ENCODE assay signal across 31 cellular contexts in the genomic region with DNA sequence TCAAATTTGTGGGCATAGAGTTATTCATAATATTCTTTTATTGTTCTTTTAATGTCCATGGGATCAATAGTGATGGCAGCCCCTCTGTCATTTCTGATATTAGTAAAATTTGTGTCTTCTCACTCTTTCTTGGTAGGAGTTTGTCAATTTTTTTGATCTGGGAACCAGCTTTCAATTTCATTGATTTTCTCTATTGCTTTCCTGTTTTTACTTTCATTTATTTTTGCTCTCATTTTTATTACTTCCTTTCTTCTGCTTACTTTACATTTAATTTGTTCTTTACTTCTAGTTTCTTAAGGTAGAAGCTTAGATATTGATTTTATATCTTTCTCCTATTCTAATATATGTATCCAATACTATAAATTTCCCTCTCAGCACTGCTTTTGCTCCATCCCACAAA. TPM values are rescaled to one million over a fixed set of nuclear protein-coding genes. Genes with fewer than 3 reads are reported as not detected.
DNase-seq lines count a peak whose midpoint lies in the region; ATAC-seq, FAIRE-seq and TF ChIP-seq lines count a peak whose summit lies in the region.
"Had no signal": no experiment of that assay in that cellular context is flagged by ENCODE, and none has a peak within 500 bp of the region (broad histone marks: within the 10 kb centered on the region; RNA-seq: fewer than 3 reads in every experiment).

No MANE protein-coding gene starts in this region.

- H3K27ac ChIP-seq in pancreas (no peak overlapping the region), upper lobe of right lung (no peak overlapping the region)
- H3K27ac ChIP-seq: 22Rv1, BLaER1 had no signal

- peak; percentile 30 for FAIRE-seq in islet of Langerhans (lab: Jason Lieb, UNC)
- FAIRE-seq in pancreas (lab: Jason Lieb, UNC): peak; percentile 45
- FAIRE-seq: GM12878, GM12892, GM18507 had no signal

- H3K9me3 ChIP-seq in pancreas (no peaks in the 10 kb centered on the region), upper lobe of right lung (no peaks in the 10 kb centered on the region)
- H3K9me3 ChIP-seq: BE2C, BLaER1 had no signal

- no peak for ATAC-seq in activated naive CD8-positive, alpha-beta T cell treated with anti-CD3 and anti-CD28 coated beads, Interleukin-2, amount 50 U/mL, for 24 hours
- ATAC-seq in pancreas (no peak), upper lobe of right lung (no peak), GM21619 (IDR thresholded peaks at IDR 0.05; ENCODE audit: unreplicated experiment) (no peak)
- ATAC-seq: GM12878 had no signal

- peaks cover 4% of the 10 kb centered on the region for H3K4me1 Mint-ChIP-seq in activated naive CD8-positive, alpha-beta T cell (ENCODE audit: low read depth)
- no peaks in the 10 kb centered on the region for H3K4me1 Mint-ChIP-seq in activated naive CD8-positive, alpha-beta T cell treated with anti-CD3 and anti-CD28 coated beads, Interleukin-2, amount 50 U/mL, for 24 hours
- H3K4me1 Mint-ChIP-seq: CD14-positive monocyte; CD4-positive, alpha-beta memory T cell; CD4-positive, CD25-positive, alpha-beta regulatory T cell; CD8-positive, alpha-beta memory T cell had no signal

- H3K36me3 ChIP-seq in pancreas: no peaks in the 10 kb centered on the region
- no peaks in the 10 kb centered on the region for H3K36me3 ChIP-seq in upper lobe of right lung
- H3K36me3 ChIP-seq: BE2C, BLaER1 had no signal

- no peak for DNase-seq in activated naive CD8-positive, alpha-beta T cell treated with anti-CD3 and anti-CD28 coated beads, Interleukin-2, amount 50 U/mL, for 24 hours
- DNase-seq in pancreas (no peak), upper lobe of right lung (no peak)
- DNase-seq: ACHN; BE2C; C1 segment of cervical spinal cord; CD4-positive, alpha-beta memory T cell; CD4-positive, CD25-positive, alpha-beta regulatory T cell; CD8-positive, alpha-beta memory T cell; COR-L47; DMS 273 treated with DMSO at 0.1 percent for 48 hours; DMS153; DMS53; DMS79; DND-41; EL; GDM1 had no signal

- no peaks in the 10 kb centered on the region for H3K27me3 Mint-ChIP-seq in activated naive CD8-positive, alpha-beta T cell
- no peaks in the 10 kb centered on the region for H3K27me3 Mint-ChIP-seq in activated naive CD8-positive, alpha-beta T cell treated with anti-CD3 and anti-CD28 coated beads, Interleukin-2, amount 50 U/mL, for 24 hours
- H3K27me3 Mint-ChIP-seq: CD4-positive, alpha-beta memory T cell had no signal

- H3K36me3 Mint-ChIP-seq in activated naive CD8-positive, alpha-beta T cell: no peaks in the 10 kb centered on the region
- H3K36me3 Mint-ChIP-seq in activated naive CD8-positive, alpha-beta T cell treated with anti-CD3 and anti-CD28 coated beads, Interleukin-2, amount 50 U/mL, for 24 hours (ENCODE audit: low read depth): peaks cover 2% of the 10 kb centered on the region
- H3K36me3 Mint-ChIP-seq: CD14-positive monocyte; CD4-positive, alpha-beta memory T cell; CD4-positive, CD25-positive, alpha-beta regulatory T cell had no signal

- H3K4me3 ChIP-seq in pancreas (no peak overlapping the region), upper lobe of right lung (no peak overlapping the region)
- H3K4me3 ChIP-seq: BLaER1, GM12878 had no signal

- H3K27me3 ChIP-seq in pancreas (peaks cover 0 to 15% (median 0%) of the 10 kb centered on the region in 4 donors), upper lobe of right lung (no peaks in the 10 kb centered on the region)
- H3K27me3 ChIP-seq: BE2C had no signal

- TF ChIP-seq CTCF in pancreas (IDR thresholded peaks at IDR 0.05): no peak
- TF ChIP-seq CTCF in upper lobe of right lung (IDR thresholded peaks at IDR 0.05): no peak

- no peak overlapping the region for H3K27ac Mint-ChIP-seq in activated naive CD8-positive, alpha-beta T cell
- H3K27ac Mint-ChIP-seq in activated naive CD8-positive, alpha-beta T cell treated with anti-CD3 and anti-CD28 coated beads, Interleukin-2, amount 50 U/mL, for 24 hours: no peak overlapping the region
- H3K27ac Mint-ChIP-seq: CD14-positive monocyte; CD4-positive, alpha-beta memory T cell; CD4-positive, CD25-positive, alpha-beta regulatory T cell; CD8-positive, alpha-beta memory T cell had no signal

- intact Hi-C loops in pancreas (cut with DNase I): no loop called here
- intact Hi-C loops in upper lobe of right lung (cut with DNase I): no loop called here

- H3K9me3 Mint-ChIP-seq in activated naive CD8-positive, alpha-beta T cell (ENCODE audit: low read depth): no peaks in the 10 kb centered on the region
- H3K9me3 Mint-ChIP-seq in activated naive CD8-positive, alpha-beta T cell treated with anti-CD3 and anti-CD28 coated beads, Interleukin-2, amount 50 U/mL, for 24 hours: peaks cover 4% of the 10 kb centered on the region
- H3K9me3 Mint-ChIP-seq: CD8-positive, alpha-beta memory T cell had no signal

- peak overlapping the region; percentile 23 for H3K4me3 Mint-ChIP-seq in activated naive CD8-positive, alpha-beta T cell
- no peak overlapping the region for H3K4me3 Mint-ChIP-seq in activated naive CD8-positive, alpha-beta T cell treated with anti-CD3 and anti-CD28 coated beads, Interleukin-2, amount 50 U/mL, for 24 hours
- H3K4me3 Mint-ChIP-seq: CD14-positive monocyte; CD4-positive, alpha-beta memory T cell; CD4-positive, CD25-positive, alpha-beta regulatory T cell; CD8-positive, alpha-beta memory T cell had no signal

- no peaks in the 10 kb centered on the region for H3K4me1 ChIP-seq in pancreas
- no peaks in the 10 kb centered on the region for H3K4me1 ChIP-seq in upper lobe of right lung
- H3K4me1 ChIP-seq: BE2C, BLaER1 had no signal

RNA-seq across cellular contexts. Expression of a gene that starts 40.7 kb away (rescaled TPM):
- total RNA-seq in pancreas: not detected
- not detected for polyA plus RNA-seq in pancreas
- total RNA-seq in upper lobe of right lung: 0.26 TPM
- total RNA-seq: A172; A673; CD4-positive, alpha-beta memory T cell; CD4-positive, CD25-positive, alpha-beta regulatory T cell; CD8-positive, alpha-beta memory T cell; Daoy; G401; GM12878 had no signal
- polyA plus RNA-seq: AG04450; CD14-positive monocyte; CD4-positive, alpha-beta memory T cell; CD4-positive, CD25-positive, alpha-beta regulatory T cell; CD8-positive, alpha-beta memory T cell; GM12878 had no signal

RNA-seq across cellular contexts. Expression of a gene that starts 53.2 kb away (rescaled TPM):
- not detected for total RNA-seq in pancreas
- not detected for polyA plus RNA-seq in pancreas
- not detected for total RNA-seq in upper lobe of right lung
- total RNA-seq: A172; A673; CD4-positive, alpha-beta memory T cell; CD4-positive, CD25-positive, alpha-beta regulatory T cell; CD8-positive, alpha-beta memory T cell; Daoy; G401; GM12878 had no signal
- polyA plus RNA-seq: AG04450; CD14-positive monocyte; CD4-positive, alpha-beta memory T cell; CD4-positive, CD25-positive, alpha-beta regulatory T cell; CD8-positive, alpha-beta memory T cell; GM12878 had no signal
